15 cellular contexts compared by ENCODE assay signal in genomic region chr4:102799816-102800215, GRCh38.
"Had no signal": no experiment of that assay in that cellular context is flagged by ENCODE, and none has a peak within 500 bp of the region (broad histone marks: within the 10 kb centered on the region; RNA-seq: fewer than 3 reads in every experiment).

No MANE protein-coding gene starts in this region.

- H3K27me3 Mint-ChIP-seq: activated CD4-positive, alpha-beta memory T cell treated with anti-CD3 and anti-CD28 coated beads for 36 hours; activated naive CD8-positive, alpha-beta T cell treated with anti-CD3 and anti-CD28 coated beads for 36 hours had no signal

- ATAC-seq: activated T-cell treated with anti-CD3 and anti-CD28 coated beads, Interleukin-2, amount 50 U/mL, for 4 hours; stimulated activated naive CD8-positive, alpha-beta T cell treated with anti-CD3 and anti-CD28 coated beads, Interleukin-15, Interleukin-2, amounts not matched to agents 100 U/mL and 50 U/mL, for 24 hours had no signal

- H3K9me3 ChIP-seq: heart left ventricle, sigmoid colon, testis had no signal

- H3K4me1 ChIP-seq: testis had no signal

- H3K9me3 Mint-ChIP-seq: activated CD4-positive, alpha-beta memory T cell treated with anti-CD3 and anti-CD28 coated beads for 36 hours; activated T-cell treated with anti-CD3 and anti-CD28 coated beads, Interleukin-2, amount 50 U/mL, for 4 hours; T-helper 2 cell treated with Interferon-gamma antibody and Interleukin-4, amounts not matched to agents 5 μg/mL and 100 μg/mL, for 36 hours had no signal

- H3K27ac Mint-ChIP-seq: T-helper 2 cell treated with Interferon-gamma antibody and Interleukin-4, amounts not matched to agents 5 μg/mL and 100 μg/mL, for 36 hours had no signal

- DNase-seq: activated CD4-positive, alpha-beta memory T cell treated with anti-CD3 and anti-CD28 coated beads for 36 hours; activated CD4-positive, CD25-positive, alpha-beta regulatory T cell treated with anti-CD3 and anti-CD28 coated beads, Interleukin-2, amount 50 U/mL, for 72 hours; activated effector memory CD4-positive, alpha-beta T cell treated with anti-CD3 and anti-CD28 coated beads, Interleukin-2, amount 50 U/mL, for 16 hours; activated naive CD8-positive, alpha-beta T cell treated with anti-CD3 and anti-CD28 coated beads for 36 hours; activated T-cell treated with anti-CD3 and anti-CD28 coated beads, Interleukin-2, amount 50 U/mL, for 4 hours; anterior cingulate cortex; heart left ventricle; mammary epithelial cell; sigmoid colon; stimulated activated CD4-positive, alpha-beta T cell treated with anti-CD3 and anti-CD28 coated beads, Interleukin-4, amount 100 ng/mL, for 1 hour; stimulated activated CD8-positive, alpha-beta memory T cell treated with anti-CD3 and anti-CD28 coated beads, Interleukin-4, amount 100 ng/mL, for 48 hours; stimulated activated naive CD8-positive, alpha-beta T cell treated with anti-CD3 and anti-CD28 coated beads, Interleukin-15, Interleukin-2, amounts not matched to agents 100 U/mL and 50 U/mL, for 24 hours; testis had no signal

- H3K27ac ChIP-seq: heart left ventricle, sigmoid colon, testis had no signal

- FAIRE-seq: bronchial epithelial cell had no signal

- H3K4me3 ChIP-seq: heart left ventricle, sigmoid colon, testis had no signal

- H3K27me3 ChIP-seq: heart left ventricle, sigmoid colon, testis had no signal

- H3K4me3 Mint-ChIP-seq: activated CD4-positive, alpha-beta memory T cell treated with anti-CD3 and anti-CD28 coated beads for 36 hours; activated naive CD8-positive, alpha-beta T cell treated with anti-CD3 and anti-CD28 coated beads for 36 hours; activated T-cell treated with anti-CD3 and anti-CD28 coated beads, Interleukin-2, amount 50 U/mL, for 4 hours; T-helper 2 cell treated with Interferon-gamma antibody and Interleukin-4, amounts not matched to agents 5 μg/mL and 100 μg/mL, for 36 hours had no signal
